Comparison of ENCODE assay signal across 2 cellular contexts in genomic region chr1:223837206-223837605, GRCh38.
TF ChIP-seq lines count a peak whose summit lies in the region.

No MANE protein-coding gene starts in this region.

TF ChIP-seq in IMR-90, 13 proteins besides CTCF, POLR2A, EP300 and RAD21:
- TF ChIP-seq RFX5 (IDR thresholded peaks at IDR 0.05; ENCODE audit: low read depth, low read length): no peak
- no peak for TF ChIP-seq SMC3 (IDR thresholded peaks at IDR 0.05; ENCODE audit: low read depth, low read length)
- no peak for TF ChIP-seq MAFK (IDR thresholded peaks at IDR 0.05; ENCODE audit: low read depth, low read length)
- TF ChIP-seq RCOR1 (IDR thresholded peaks at IDR 0.05; ENCODE audit: insufficient replicate concordance, low read length): no peak
- TF ChIP-seq FOS (IDR thresholded peaks at IDR 0.05; ENCODE audit: low read depth, low read length): no peak
- no peak for TF ChIP-seq MAZ (IDR thresholded peaks at IDR 0.05; ENCODE audit: borderline replicate concordance, low read depth, low read length)
- no peak for TF ChIP-seq CEBPB (IDR thresholded peaks at IDR 0.05; ENCODE audit: low read depth, low read length)
- no peak for TF ChIP-seq CHD1 (IDR thresholded peaks at IDR 0.05; ENCODE audit: low read depth, low read length)
- TF ChIP-seq MXI1 (IDR thresholded peaks at IDR 0.05; ENCODE audit: borderline replicate concordance, low read depth, low read length): no peak
- TF ChIP-seq ELK1 (IDR thresholded peaks at IDR 0.05; ENCODE audit: borderline replicate concordance, low read depth, low read length): no peak
TF ChIP-seq in IMR-90: peak in this region for 0.

TF ChIP-seq in SK-N-SH treated with all-trans-retinoic acid at 6 μM for 48 hours, 23 proteins besides CTCF, POLR2A, EP300 and RAD21:
- TF ChIP-seq ISL1 (CRISPR knock-in tag; IDR thresholded peaks at IDR 0.05) (no peak), ZC3H10 (CRISPR knock-in tag; IDR thresholded peaks at IDR 0.05) (no peak), ZFP3 (CRISPR knock-in tag; IDR thresholded peaks at IDR 0.05) (no peak), ARNTL (CRISPR knock-in tag; IDR thresholded peaks at IDR 0.05; ENCODE audit: borderline replicate concordance, low read depth) (no peak), SNAI2 (CRISPR knock-in tag; IDR thresholded peaks at IDR 0.05) (no peak), RARB (CRISPR knock-in tag; IDR thresholded peaks at IDR 0.05) (no peak), ZNF565 (CRISPR knock-in tag; conservative IDR thresholded peaks at IDR 0.05; ENCODE audit: low read depth) (no peak), ZNF8 (CRISPR knock-in tag; IDR thresholded peaks at IDR 0.05) (no peak), ZFP30 (CRISPR knock-in tag; IDR thresholded peaks at IDR 0.05) (no peak), TCF4 (CRISPR knock-in tag; IDR thresholded peaks at IDR 0.05; ENCODE audit: borderline replicate concordance) (no peak), CSRNP3 (CRISPR knock-in tag; IDR thresholded peaks at IDR 0.05) (no peak), TOX (CRISPR knock-in tag; IDR thresholded peaks at IDR 0.05; ENCODE audit: borderline replicate concordance) (no peak), ESRRG (CRISPR knock-in tag; IDR thresholded peaks at IDR 0.05) (no peak), OSR1 (CRISPR knock-in tag; IDR thresholded peaks at IDR 0.05) (no peak), CSDC2 (CRISPR knock-in tag; IDR thresholded peaks at IDR 0.05) (no peak), BACH2 (CRISPR knock-in tag; IDR thresholded peaks at IDR 0.05; ENCODE audit: borderline replicate concordance) (no peak)
- TF ChIP-seq, protein P1, sequence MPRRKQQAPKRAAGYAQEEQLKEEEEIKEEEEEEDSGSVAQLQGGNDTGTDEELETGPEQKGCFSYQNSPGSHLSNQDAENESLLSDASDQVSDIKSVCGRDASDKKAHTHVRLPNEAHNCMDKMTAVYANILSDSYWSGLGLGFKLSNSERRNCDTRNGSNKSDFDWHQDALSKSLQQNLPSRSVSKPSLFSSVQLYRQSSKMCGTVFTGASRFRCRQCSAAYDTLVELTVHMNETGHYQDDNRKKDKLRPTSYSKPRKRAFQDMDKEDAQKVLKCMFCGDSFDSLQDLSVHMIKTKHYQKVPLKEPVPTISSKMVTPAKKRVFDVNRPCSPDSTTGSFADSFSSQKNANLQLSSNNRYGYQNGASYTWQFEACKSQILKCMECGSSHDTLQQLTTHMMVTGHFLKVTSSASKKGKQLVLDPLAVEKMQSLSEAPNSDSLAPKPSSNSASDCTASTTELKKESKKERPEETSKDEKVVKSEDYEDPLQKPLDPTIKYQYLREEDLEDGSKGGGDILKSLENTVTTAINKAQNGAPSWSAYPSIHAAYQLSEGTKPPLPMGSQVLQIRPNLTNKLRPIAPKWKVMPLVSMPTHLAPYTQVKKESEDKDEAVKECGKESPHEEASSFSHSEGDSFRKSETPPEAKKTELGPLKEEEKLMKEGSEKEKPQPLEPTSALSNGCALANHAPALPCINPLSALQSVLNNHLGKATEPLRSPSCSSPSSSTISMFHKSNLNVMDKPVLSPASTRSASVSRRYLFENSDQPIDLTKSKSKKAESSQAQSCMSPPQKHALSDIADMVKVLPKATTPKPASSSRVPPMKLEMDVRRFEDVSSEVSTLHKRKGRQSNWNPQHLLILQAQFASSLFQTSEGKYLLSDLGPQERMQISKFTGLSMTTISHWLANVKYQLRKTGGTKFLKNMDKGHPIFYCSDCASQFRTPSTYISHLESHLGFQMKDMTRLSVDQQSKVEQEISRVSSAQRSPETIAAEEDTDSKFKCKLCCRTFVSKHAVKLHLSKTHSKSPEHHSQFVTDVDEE (CRISPR knock-in tag; IDR thresholded peaks at IDR 0.05): no peak
- TF ChIP-seq, protein P2, sequence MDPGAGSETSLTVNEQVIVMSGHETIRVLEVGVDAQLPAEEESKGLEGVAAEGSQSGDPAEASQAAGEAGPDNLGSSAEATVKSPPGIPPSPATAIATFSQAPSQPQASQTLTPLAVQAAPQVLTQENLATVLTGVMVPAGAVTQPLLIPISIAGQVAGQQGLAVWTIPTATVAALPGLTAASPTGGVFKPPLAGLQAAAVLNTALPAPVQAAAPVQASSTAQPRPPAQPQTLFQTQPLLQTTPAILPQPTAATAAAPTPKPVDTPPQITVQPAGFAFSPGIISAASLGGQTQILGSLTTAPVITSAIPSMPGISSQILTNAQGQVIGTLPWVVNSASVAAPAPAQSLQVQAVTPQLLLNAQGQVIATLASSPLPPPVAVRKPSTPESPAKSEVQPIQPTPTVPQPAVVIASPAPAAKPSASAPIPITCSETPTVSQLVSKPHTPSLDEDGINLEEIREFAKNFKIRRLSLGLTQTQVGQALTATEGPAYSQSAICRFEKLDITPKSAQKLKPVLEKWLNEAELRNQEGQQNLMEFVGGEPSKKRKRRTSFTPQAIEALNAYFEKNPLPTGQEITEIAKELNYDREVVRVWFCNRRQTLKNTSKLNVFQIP (CRISPR knock-in tag; IDR thresholded peaks at IDR 0.05; ENCODE audit: borderline replicate concordance, low read depth): no peak
- TF ChIP-seq, protein P3, sequence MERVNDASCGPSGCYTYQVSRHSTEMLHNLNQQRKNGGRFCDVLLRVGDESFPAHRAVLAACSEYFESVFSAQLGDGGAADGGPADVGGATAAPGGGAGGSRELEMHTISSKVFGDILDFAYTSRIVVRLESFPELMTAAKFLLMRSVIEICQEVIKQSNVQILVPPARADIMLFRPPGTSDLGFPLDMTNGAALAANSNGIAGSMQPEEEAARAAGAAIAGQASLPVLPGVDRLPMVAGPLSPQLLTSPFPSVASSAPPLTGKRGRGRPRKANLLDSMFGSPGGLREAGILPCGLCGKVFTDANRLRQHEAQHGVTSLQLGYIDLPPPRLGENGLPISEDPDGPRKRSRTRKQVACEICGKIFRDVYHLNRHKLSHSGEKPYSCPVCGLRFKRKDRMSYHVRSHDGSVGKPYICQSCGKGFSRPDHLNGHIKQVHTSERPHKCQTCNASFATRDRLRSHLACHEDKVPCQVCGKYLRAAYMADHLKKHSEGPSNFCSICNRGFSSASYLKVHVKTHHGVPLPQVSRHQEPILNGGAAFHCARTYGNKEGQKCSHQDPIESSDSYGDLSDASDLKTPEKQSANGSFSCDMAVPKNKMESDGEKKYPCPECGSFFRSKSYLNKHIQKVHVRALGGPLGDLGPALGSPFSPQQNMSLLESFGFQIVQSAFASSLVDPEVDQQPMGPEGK (CRISPR knock-in tag; IDR thresholded peaks at IDR 0.05; ENCODE audit: borderline replicate concordance): no peak
- TF ChIP-seq, protein P4, sequence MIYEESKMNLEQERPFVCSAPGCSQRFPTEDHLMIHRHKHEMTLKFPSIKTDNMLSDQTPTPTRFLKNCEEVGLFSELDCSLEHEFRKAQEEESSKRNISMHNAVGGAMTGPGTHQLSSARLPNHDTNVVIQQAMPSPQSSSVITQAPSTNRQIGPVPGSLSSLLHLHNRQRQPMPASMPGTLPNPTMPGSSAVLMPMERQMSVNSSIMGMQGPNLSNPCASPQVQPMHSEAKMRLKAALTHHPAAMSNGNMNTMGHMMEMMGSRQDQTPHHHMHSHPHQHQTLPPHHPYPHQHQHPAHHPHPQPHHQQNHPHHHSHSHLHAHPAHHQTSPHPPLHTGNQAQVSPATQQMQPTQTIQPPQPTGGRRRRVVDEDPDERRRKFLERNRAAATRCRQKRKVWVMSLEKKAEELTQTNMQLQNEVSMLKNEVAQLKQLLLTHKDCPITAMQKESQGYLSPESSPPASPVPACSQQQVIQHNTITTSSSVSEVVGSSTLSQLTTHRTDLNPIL (CRISPR knock-in tag; IDR thresholded peaks at IDR 0.05; ENCODE audit: low read depth): no peak
